ENCODE assay signal across 9 cellular contexts in genomic region chr7:116150588-116150987, GRCh38. TPM values are rescaled to one million over a fixed set of nuclear protein-coding genes. Genes with fewer than 3 reads are reported as not detected.
DNase-seq lines count a peak whose midpoint lies in the region; ATAC-seq, FAIRE-seq and TF ChIP-seq lines count a peak whose summit lies in the region.
"Had no signal": no experiment of that assay in that cellular context is flagged by ENCODE, and none has a peak within 500 bp of the region (broad histone marks: within the 10 kb centered on the region; RNA-seq: fewer than 3 reads in every experiment).

No MANE protein-coding gene starts in this region.

- no peak overlapping the region for H4K8ac ChIP-seq in neuronal stem cell (ENCODE audit: low read depth, low read length)

- no peak overlapping the region for H3K9ac ChIP-seq in endothelial cell of umbilical vein (replicated peaks; ENCODE audit: extremely low read depth, insufficient read depth, low read length)
- H3K9ac ChIP-seq in neuronal stem cell (ENCODE audit: low read depth, low read length, poor library complexity), result no peak overlapping the region

- H3K27me3 ChIP-seq in endothelial cell of umbilical vein (ENCODE audit: control insufficient read depth in 2 of 2, insufficient read depth in 2 of 2, low read length in 2 of 2) (no peaks in the 10 kb centered on the region), neuronal stem cell (ENCODE audit: control insufficient read depth in 3 of 3, insufficient read depth in 3 of 3, low read depth in 1 of 3, low read length in 3 of 3) (no peaks in the 10 kb centered on the region)
- no peaks in the 10 kb centered on the region for H3K27me3 ChIP-seq in CD4-positive, alpha-beta T cell (ENCODE audit: control insufficient read depth, insufficient read depth, low read length)

- no peak overlapping the region for H2BK5ac ChIP-seq in neuronal stem cell (ENCODE audit: low read length)

- H3K27me3 Mint-ChIP-seq in CD4-positive, alpha-beta T cell, result peaks cover 9% of the 10 kb centered on the region

- no TSS peak for BruUV-seq in endothelial cell of umbilical vein (replicated peaks; lab: Mats Ljungman, UMichigan)

- H3K23ac ChIP-seq in neuronal stem cell (ENCODE audit: low read depth, low read length, poor library complexity), result no peak overlapping the region

- no peak overlapping the region for H2BK12ac ChIP-seq in neuronal stem cell (ENCODE audit: low read length)

- H3K36me3 ChIP-seq in endothelial cell of umbilical vein (ENCODE audit: control insufficient read depth in 2 of 2, extremely low read depth in 1 of 2, insufficient read depth in 2 of 2, low read length in 2 of 2), result no peaks in the 10 kb centered on the region
- no peaks in the 10 kb centered on the region for H3K36me3 ChIP-seq in neuronal stem cell (replicated peaks in 1 of 2; ENCODE audit: control insufficient read depth in 2 of 2, insufficient read depth in 2 of 2, low read length in 2 of 2)

- POLR2A ChIA-PET in endothelial cell of umbilical vein (lab: Charles Lee), result no interaction called here
- POLR2A ChIA-PET in CD4-positive, alpha-beta T cell (lab: Charles Lee), result no interaction called here

- peak overlapping the region; percentile 4 for H2AFZ ChIP-seq in endothelial cell of umbilical vein (ENCODE audit: low read depth, low read length)
- no peak overlapping the region for H2AFZ ChIP-seq in neuronal stem cell (ENCODE audit: low read length)

- no peak for TF ChIP-seq POLR2A in endothelial cell of umbilical vein (IDR thresholded peaks at IDR 0.05; ENCODE audit: low read depth, low read length)

- dilution Hi-C loops in endothelial cell of umbilical vein (cut with MboI; ENCODE audit: extremely low pct_ligation_motif_present, low sequenced_read_pairs), result no loop called here

- no peak for FAIRE-seq in endothelial cell of umbilical vein (lab: Jason Lieb, UNC)

- TF ChIP-seq CTCF in endothelial cell of umbilical vein (IDR thresholded peaks at IDR 0.05; ENCODE audit: extremely low read depth in 1 of 2, insufficient read depth in 1 of 2, low read depth in 1 of 2, low read length in 2 of 2), result no peak
- TF ChIP-seq CTCF in CD4-positive, alpha-beta T cell (IDR thresholded peaks at IDR 0.05), result no peak
- TF ChIP-seq CTCF in GM10266 (IDR thresholded peaks at IDR 0.05; ENCODE audit: control insufficient read depth, insufficient read depth, low read depth, missing control alignments), result no peak

- H4K20me1 ChIP-seq in endothelial cell of umbilical vein (replicated peaks; ENCODE audit: control insufficient read depth, extremely low read depth, insufficient read depth, low read length), result no peaks in the 10 kb centered on the region

- ATAC-seq in GM18519 (IDR thresholded peaks at IDR 0.05; ENCODE audit: low FRiP score, unreplicated experiment) (peak; percentile 99), GM21529 (IDR thresholded peaks at IDR 0.05; ENCODE audit: unreplicated experiment) (peak; percentile 91), HG03175 (IDR thresholded peaks at IDR 0.05; ENCODE audit: unreplicated experiment) (peak; percentile 95)
- ATAC-seq in CD4-positive, alpha-beta T cell (ENCODE audit: poor library complexity), result no peak

- intact Hi-C loops in endothelial cell of umbilical vein (cut with micrococcal nuclease), result no loop called here
- intact Hi-C loops in CD4-positive, alpha-beta T cell (cut with DNase I, micrococcal nuclease), result no loop called here

- no peak overlapping the region for H3K18ac ChIP-seq in neuronal stem cell (ENCODE audit: low read length)

- no peaks in the 10 kb centered on the region for H3K79me1 ChIP-seq in neuronal stem cell (ENCODE audit: low read depth, low read length)

- H3K27ac Mint-ChIP-seq in CD4-positive, alpha-beta T cell, result no peak overlapping the region
- H3K27ac Mint-ChIP-seq: activated CD4-positive, alpha-beta memory T cell treated with anti-CD3 and anti-CD28 coated beads, Interleukin-2, amount 10 ng/mL, durations not matched to agents 7 days and 5 days had no signal

- CTCF ChIA-PET in endothelial cell of umbilical vein (lab: Charles Lee), result interaction anchor here (0.7 to 1.2 kb wide), 2 partner anchors 12 to 85 kb away, joined by 3 to 4 read pairs; no protein-coding TSS in a partner anchor
- CTCF ChIA-PET in CD4-positive, alpha-beta T cell (lab: Charles Lee), result no interaction called here

- no peak overlapping the region for H2BK15ac ChIP-seq in neuronal stem cell (ENCODE audit: low read length)

- H3K4me2 ChIP-seq in endothelial cell of umbilical vein (ENCODE audit: insufficient read depth, low read length) (peak overlapping the region; percentile 77), neuronal stem cell (ENCODE audit: insufficient read depth, low read length, poor library complexity, severe bottlenecking) (no peak overlapping the region)

- no peak overlapping the region for H2AK5ac ChIP-seq in neuronal stem cell (ENCODE audit: low read depth, low read length)

- WGBS in neuronal stem cell (ENCODE audit: extremely low coverage in 2 of 2, insufficient read length in 2 of 2, insufficient replicate concordance in 1 of 2), 2 donors, result no CpG with 5 or more reads among the region's 1 CpG

- peaks cover 11% of the 10 kb centered on the region for H3K4me1 ChIP-seq in endothelial cell of umbilical vein (ENCODE audit: control insufficient read depth, extremely low read depth, insufficient read depth, low read length)
- no peaks in the 10 kb centered on the region for H3K4me1 ChIP-seq in neuronal stem cell (ENCODE audit: control insufficient read depth in 2 of 2, insufficient read depth in 1 of 2, low read depth in 1 of 2, low read length in 2 of 2)

- H3K4me3 ChIP-seq in endothelial cell of umbilical vein (replicated peaks in 1 of 3; ENCODE audit: insufficient read depth in 1 of 3, low read depth in 1 of 3, low read length in 3 of 3), result no peak overlapping the region
- H3K4me3 ChIP-seq in neuronal stem cell (ENCODE audit: low read length in 2 of 2), result no peak overlapping the region

- H3K79me2 ChIP-seq in endothelial cell of umbilical vein (ENCODE audit: control insufficient read depth, insufficient read depth, low read length), result no peaks in the 10 kb centered on the region

- H2BK120ac ChIP-seq in neuronal stem cell (ENCODE audit: low read depth, low read length), result no peak overlapping the region

- no peaks in the 10 kb centered on the region for H3K36me3 Mint-ChIP-seq in CD4-positive, alpha-beta T cell (ENCODE audit: low read depth)

- H4K91ac ChIP-seq in neuronal stem cell (ENCODE audit: low read depth, low read length, poor library complexity), result no peak overlapping the region

- H3K9me3 ChIP-seq in endothelial cell of umbilical vein (replicated peaks; ENCODE audit: control insufficient read depth, insufficient read depth, low read length) (no peaks in the 10 kb centered on the region), neuronal stem cell (replicated peaks in 1 of 2; ENCODE audit: control insufficient read depth in 2 of 2, insufficient read depth in 1 of 2, low read depth in 1 of 2, low read length in 2 of 2) (no peaks in the 10 kb centered on the region)
- no peaks in the 10 kb centered on the region for H3K9me3 ChIP-seq in CD4-positive, alpha-beta T cell (ENCODE audit: control insufficient read depth, low read length)

- no peaks in the 10 kb centered on the region for H3K9me1 ChIP-seq in endothelial cell of umbilical vein (replicated peaks; ENCODE audit: control insufficient read depth, extremely low read depth, insufficient read depth, low read length)

- H3K14ac ChIP-seq in neuronal stem cell (ENCODE audit: low read length), result no peak overlapping the region

- H3K4me3 Mint-ChIP-seq in CD4-positive, alpha-beta T cell, result no peak overlapping the region
- H3K4me3 Mint-ChIP-seq: activated CD4-positive, alpha-beta memory T cell treated with anti-CD3 and anti-CD28 coated beads, Interleukin-2, amount 10 ng/mL, durations not matched to agents 7 days and 5 days had no signal

- H3K4me1 Mint-ChIP-seq in CD4-positive, alpha-beta T cell (ENCODE audit: low read depth), result no peaks in the 10 kb centered on the region

- DNase-seq in endothelial cell of umbilical vein (ENCODE audit: low read depth, low spot score) (peak; percentile 62), neuronal stem cell (ENCODE audit: low spot score) (no peak), COR-L47 (lab: John Stamatoyannopoulos, UW) (no peak), GM10266 (ENCODE audit: extremely low spot score) (no peak)
- no peak for DNase-seq in CD4-positive, alpha-beta T cell
- DNase-seq: activated CD4-positive, alpha-beta memory T cell treated with anti-CD3 and anti-CD28 coated beads, Interleukin-2, amount 10 ng/mL, durations not matched to agents 7 days and 5 days had no signal

- H3K27ac ChIP-seq in endothelial cell of umbilical vein (ENCODE audit: insufficient read depth, low read depth, low read length) (peak overlapping the region; percentile 20), neuronal stem cell (replicated peaks; ENCODE audit: low read length) (no peak overlapping the region)
- H3K27ac ChIP-seq in CD4-positive, alpha-beta T cell (ENCODE audit: low read depth, low read length), result no peak overlapping the region

- H3K9me3 Mint-ChIP-seq in CD4-positive, alpha-beta T cell, result no peaks in the 10 kb centered on the region

- no peak overlapping the region for H3K4ac ChIP-seq in neuronal stem cell (ENCODE audit: low read length)

TF ChIP-seq in endothelial cell of umbilical vein, 7 proteins besides CTCF, POLR2A, EP300 and RAD21:
- peak; percentile 66 for TF ChIP-seq FOS (IDR thresholded peaks at IDR 0.05; ENCODE audit: borderline replicate concordance, insufficient read depth, low read length)
- TF ChIP-seq POLR2AphosphoS5 (IDR thresholded peaks at IDR 0.05; ENCODE audit: insufficient read depth, low read depth, low read length), result no peak
- TF ChIP-seq MYC (IDR thresholded peaks at IDR 0.05; ENCODE audit: low read depth, low read length), result no peak
- TF ChIP-seq JUN (IDR thresholded peaks at IDR 0.05; ENCODE audit: borderline replicate concordance, insufficient read depth, insufficient read length, low read depth), result no peak

RNA-seq across cellular contexts. Expression of gene TES, which starts 59.8 kb away (rescaled TPM):
- 50.5 and 64.8 TPM in 2 replicates for total RNA-seq in endothelial cell of umbilical vein
- polyA plus RNA-seq in endothelial cell of umbilical vein, result 31.3 and 35.3 TPM in 2 replicates
- polyA plus RNA-seq in endothelial cell of umbilical vein (2011; cell fraction: cytosol; rRNA removed), result 31.6 and 33.6 TPM in 2 replicates
- 116 and 122 TPM in 2 replicates for polyA plus RNA-seq in endothelial cell of umbilical vein (2011; cell fraction: nucleus; rRNA removed)
- 28.0 and 38.8 TPM in 2 replicates for polyA plus RNA-seq in endothelial cell of umbilical vein (2012)
- polyA minus RNA-seq in endothelial cell of umbilical vein, result 44.3 and 48.7 TPM in 2 replicates
- 39.0 TPM for polyA minus RNA-seq in endothelial cell of umbilical vein (2011; cell fraction: cytosol; rRNA and poly(A)+ RNA removed)
- polyA minus RNA-seq in endothelial cell of umbilical vein (2011; cell fraction: nucleus; rRNA and poly(A)+ RNA removed), result 72.9 and 85.3 TPM in 2 replicates
- polyA plus RNA-seq in neuronal stem cell (2013, experiment 1 of 2), result 2.9 TPM
- polyA plus RNA-seq in neuronal stem cell (2013, experiment 2 of 2), result 3.4 TPM
- 100 to 1,000 TPM; 114 to 120 TPM for total RNA-seq in CD4-positive, alpha-beta T cell
